ENCODE assay signal across 6 cellular contexts in genomic region chr20:56094228-56094627, GRCh38.
"Had no signal": no experiment of that assay in that cellular context is flagged by ENCODE, and none has a peak within 500 bp of the region (broad histone marks: within the 10 kb centered on the region; RNA-seq: fewer than 3 reads in every experiment).

No MANE protein-coding gene starts in this region.

- DNase-seq: GM23248, GOT3, H7, H9, HCEC 1CT, HFFc6 had no signal
